ENCODE assay signal across 1 cellular context in the genomic region with DNA sequence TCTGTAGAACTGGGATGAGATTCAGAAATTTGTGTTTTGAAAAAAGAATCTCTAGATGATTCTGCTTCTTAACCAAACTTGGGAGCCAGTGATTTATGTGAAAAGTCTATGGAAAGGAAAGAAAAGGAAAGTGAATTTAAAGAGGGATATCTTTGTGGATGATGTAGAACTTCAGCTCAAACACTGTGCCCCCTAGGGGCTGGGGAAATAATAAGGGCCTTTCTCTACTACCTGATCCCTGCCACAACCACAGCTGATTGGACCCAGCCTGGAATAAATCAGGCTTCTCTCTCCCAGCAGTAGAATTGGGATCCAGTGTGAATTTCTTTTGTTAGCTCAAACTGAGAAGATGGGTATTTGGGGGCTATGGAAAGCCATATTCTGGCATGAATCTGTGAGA.
TF ChIP-seq lines count a peak whose summit lies in the region.

No MANE protein-coding gene starts in this region.

TF ChIP-seq in endothelial cell of umbilical vein, 7 proteins besides CTCF, POLR2A, EP300 and RAD21 (continued from another document):
- TF ChIP-seq FOS (IDR thresholded peaks at IDR 0.05; ENCODE audit: borderline replicate concordance, insufficient read depth, low read length) (no peak), EZH2 (IDR thresholded peaks at IDR 0.05; ENCODE audit: borderline replicate concordance, low read depth, low read length, severe bottlenecking) (no peak), JUN (IDR thresholded peaks at IDR 0.05; ENCODE audit: borderline replicate concordance, insufficient read depth, insufficient read length, low read depth) (no peak), GATA2 (IDR thresholded peaks at IDR 0.05; ENCODE audit: insufficient read depth, insufficient read length, low read depth, low read length) (no peak)
TF ChIP-seq in endothelial cell of umbilical vein: peak in this region for 0.
